In genomic region chr3:25009665-25010064, GRCh38 we compare ENCODE assay signal across 26 cellular contexts.
"Had no signal": no experiment of that assay in that cellular context is flagged by ENCODE, and none has a peak within 500 bp of the region (broad histone marks: within the 10 kb centered on the region; RNA-seq: fewer than 3 reads in every experiment).

No MANE protein-coding gene starts in this region.

- H3K27ac Mint-ChIP-seq: activated naive CD8-positive, alpha-beta T cell; effector memory CD8-positive, alpha-beta T cell; natural killer cell; stimulated activated memory B cell treated with anti-CD40 and anti-IgM and Interleukin-4, amounts not matched to agents 10 μg/mL and 1 μg/mL and 100 μg/mL, for 72 hours had no signal

- H3K36me3 ChIP-seq: brain microvascular endothelial cell, heart left ventricle, lower lobe of right lung, upper lobe of left lung, vagina had no signal

- H3K4me1 Mint-ChIP-seq: natural killer cell; stimulated activated memory B cell treated with anti-CD40 and anti-IgM and Interleukin-4, amounts not matched to agents 10 μg/mL and 1 μg/mL and 100 μg/mL, for 72 hours; stimulated activated naive CD8-positive, alpha-beta T cell treated with anti-CD3 and anti-CD28 coated beads, Interleukin-15, amount 100 ng/mL, for 72 hours had no signal

- H3K4me3 Mint-ChIP-seq: activated naive CD8-positive, alpha-beta T cell; effector memory CD8-positive, alpha-beta T cell; natural killer cell; stimulated activated memory B cell treated with anti-CD40 and anti-IgM and Interleukin-4, amounts not matched to agents 10 μg/mL and 1 μg/mL and 100 μg/mL, for 72 hours; stimulated activated naive CD8-positive, alpha-beta T cell treated with anti-CD3 and anti-CD28 coated beads, Interleukin-15, amount 100 ng/mL, for 72 hours had no signal

- H3K27ac ChIP-seq: brain microvascular endothelial cell, heart left ventricle, lower lobe of right lung, upper lobe of left lung, vagina had no signal

- ATAC-seq: activated CD4-positive, CD25-positive, alpha-beta regulatory T cell treated with anti-CD3 and anti-CD28 coated beads, Interleukin-2, amount 50 U/mL, for 24 hours; effector memory CD8-positive, alpha-beta T cell; left cardiac atrium; lower lobe of right lung; natural killer cell; stimulated activated memory B cell treated with anti-CD40 and anti-IgM and Interleukin-4, amounts not matched to agents 10 μg/mL and 1 μg/mL and 100 μg/mL, for 72 hours; stimulated activated naive CD8-positive, alpha-beta T cell treated with anti-CD3 and anti-CD28 coated beads, Interleukin-15, amount 100 ng/mL, for 72 hours had no signal

- H3K36me3 Mint-ChIP-seq: activated naive CD8-positive, alpha-beta T cell; natural killer cell; stimulated activated memory B cell treated with anti-CD40 and anti-IgM and Interleukin-4, amounts not matched to agents 10 μg/mL and 1 μg/mL and 100 μg/mL, for 72 hours had no signal

- H3K27me3 Mint-ChIP-seq: effector memory CD8-positive, alpha-beta T cell; stimulated activated memory B cell treated with anti-CD40 and anti-IgM and Interleukin-4, amounts not matched to agents 10 μg/mL and 1 μg/mL and 100 μg/mL, for 72 hours; stimulated activated naive CD8-positive, alpha-beta T cell treated with anti-CD3 and anti-CD28 coated beads, Interleukin-15, amount 100 ng/mL, for 72 hours had no signal

- H3K27me3 ChIP-seq: brain microvascular endothelial cell, heart left ventricle, upper lobe of left lung, vagina had no signal

- H3K4me2 ChIP-seq: smooth muscle cell had no signal

- H3K4me3 ChIP-seq: heart left ventricle, lower lobe of right lung, smooth muscle cell, upper lobe of left lung, vagina had no signal

- H3K9me3 ChIP-seq: heart left ventricle, lower lobe of right lung, upper lobe of left lung, vagina had no signal

- H3K9me3 Mint-ChIP-seq: natural killer cell; stimulated activated memory B cell treated with anti-CD40 and anti-IgM and Interleukin-4, amounts not matched to agents 10 μg/mL and 1 μg/mL and 100 μg/mL, for 72 hours had no signal

- DNase-seq: activated CD4-positive, alpha-beta T cell treated with anti-CD3 and anti-CD28 coated beads for 48 hours; activated CD4-positive, alpha-beta T cell treated with anti-CD3 and anti-CD28 coated beads, Interleukin-2, amount 50 U/mL, for 48 hours; activated CD8-positive, alpha-beta memory T cell treated with anti-CD3 and anti-CD28 coated beads for 24 hours; activated effector memory CD4-positive, alpha-beta T cell treated with Interleukin-2 at 50 U/mL for 16 hours; activated naive CD4-positive, alpha-beta T cell treated with Interleukin-2 at 50 U/mL for 16 hours; brain microvascular endothelial cell; caudate nucleus; cortex of kidney; effector memory CD8-positive, alpha-beta T cell; erythroblast; heart left ventricle; left cardiac atrium; lower lobe of right lung; mesenchymal stem cell; natural killer cell; stimulated activated CD4-positive, alpha-beta T cell treated with anti-CD3 and anti-CD28 coated beads, Interleukin-1b, Interleukin-23, amount 100 ng/mL, for 48 hours; stimulated activated CD4-positive, alpha-beta T cell treated with anti-CD3 and anti-CD28 coated beads, Interleukin-4, amount 100 ng/mL, for 4 hours; stimulated activated CD8-positive, alpha-beta memory T cell treated with anti-CD3 and anti-CD28 coated beads, Interleukin-4, amount 100 ng/mL, for 48 hours; stimulated activated naive CD8-positive, alpha-beta T cell treated with anti-CD3 and anti-CD28 coated beads, Interleukin-15, amount 100 ng/mL, for 72 hours; substantia nigra; upper lobe of left lung had no signal
